In the genomic region with DNA sequence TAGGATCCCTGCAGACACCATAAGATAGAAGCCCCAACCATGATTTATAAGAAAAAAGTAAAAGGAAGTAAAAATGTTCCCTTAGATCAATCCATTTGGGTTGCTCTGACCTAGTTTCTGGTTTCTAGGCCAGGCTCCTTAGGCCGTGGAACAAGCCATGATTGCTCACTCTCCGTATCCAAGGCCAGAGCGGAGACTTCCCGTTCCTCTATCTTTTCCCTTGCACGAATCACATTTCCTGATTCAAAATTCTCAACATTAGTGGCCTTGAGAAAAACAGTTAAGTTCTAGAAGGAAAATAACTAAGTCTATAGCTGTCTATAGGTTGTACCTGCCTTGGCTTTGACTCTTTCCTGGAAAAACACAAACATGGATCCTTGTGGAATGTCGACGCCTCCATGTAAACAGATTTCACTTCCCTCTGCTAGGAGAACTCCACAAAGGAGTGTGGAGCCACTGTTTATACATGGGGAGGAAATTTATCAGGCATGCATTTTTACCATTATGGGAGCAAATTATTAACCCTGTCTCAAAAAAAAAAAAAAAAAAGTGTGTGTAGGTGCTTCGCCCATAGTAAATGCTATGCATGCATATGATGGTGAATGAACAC, we compare ENCODE assay signal across 2 cellular contexts.
A peak's percentile ranks its signal among the peaks of the same experiment; 100 is the strongest.
TF ChIP-seq lines count a peak whose summit lies in the region.

No MANE protein-coding gene starts in this region.

TF ChIP-seq in endothelial cell of umbilical vein, 7 proteins besides CTCF, POLR2A, EP300 and RAD21:
- TF ChIP-seq POLR2AphosphoS5 (IDR thresholded peaks at IDR 0.05; ENCODE audit: insufficient read depth, low read depth, low read length), result no peak
- TF ChIP-seq MYC (IDR thresholded peaks at IDR 0.05; ENCODE audit: low read depth, low read length), result no peak
- no peak for TF ChIP-seq JUN (IDR thresholded peaks at IDR 0.05; ENCODE audit: borderline replicate concordance, insufficient read depth, insufficient read length, low read depth)
- no peak for TF ChIP-seq GATA2 (IDR thresholded peaks at IDR 0.05; ENCODE audit: insufficient read depth, insufficient read length, low read depth, low read length)
- TF ChIP-seq EZH2 (IDR thresholded peaks at IDR 0.05; ENCODE audit: borderline replicate concordance, low read depth, low read length, severe bottlenecking), result no peak
- no peak for TF ChIP-seq FOS (IDR thresholded peaks at IDR 0.05; ENCODE audit: borderline replicate concordance, insufficient read depth, low read length)
- TF ChIP-seq, protein P1, sequence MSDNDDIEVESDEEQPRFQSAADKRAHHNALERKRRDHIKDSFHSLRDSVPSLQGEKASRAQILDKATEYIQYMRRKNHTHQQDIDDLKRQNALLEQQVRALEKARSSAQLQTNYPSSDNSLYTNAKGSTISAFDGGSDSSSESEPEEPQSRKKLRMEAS (IDR thresholded peaks at IDR 0.05; ENCODE audit: insufficient read depth, insufficient read length), result no peak

TF ChIP-seq in HepG2, 621 proteins besides CTCF, POLR2A, EP300 and RAD21:
- TF ChIP-seq, protein P2, sequence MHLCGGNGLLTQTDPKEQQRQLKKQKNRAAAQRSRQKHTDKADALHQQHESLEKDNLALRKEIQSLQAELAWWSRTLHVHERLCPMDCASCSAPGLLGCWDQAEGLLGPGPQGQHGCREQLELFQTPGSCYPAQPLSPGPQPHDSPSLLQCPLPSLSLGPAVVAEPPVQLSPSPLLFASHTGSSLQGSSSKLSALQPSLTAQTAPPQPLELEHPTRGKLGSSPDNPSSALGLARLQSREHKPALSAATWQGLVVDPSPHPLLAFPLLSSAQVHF (CRISPR knock-in tag; IDR thresholded peaks at IDR 0.05), result no peak
- TF ChIP-seq ZSCAN25 (CRISPR knock-in tag; IDR thresholded peaks at IDR 0.05) (no peak), HNRNPUL1 (IDR thresholded peaks at IDR 0.05; ENCODE audit: low read depth, low read length) (no peak), DMAP1 (CRISPR knock-in tag; IDR thresholded peaks at IDR 0.05) (no peak), ZBTB1 (CRISPR knock-in tag; IDR thresholded peaks at IDR 0.05; ENCODE audit: borderline replicate concordance) (no peak), HNF4A (CRISPR knock-in tag; IDR thresholded peaks at IDR 0.05) (no peak), ZBTB7B (CRISPR knock-in tag; IDR thresholded peaks at IDR 0.05) (no peak), ZNF607 (CRISPR knock-in tag; IDR thresholded peaks at IDR 0.05; ENCODE audit: borderline replicate concordance) (no peak), BCL6 (CRISPR knock-in tag; IDR thresholded peaks at IDR 0.05) (0 out of 2 replicates have a peak, but pooled peaks have one; percentile 20), ZFP82 (CRISPR knock-in tag; IDR thresholded peaks at IDR 0.05; ENCODE audit: borderline replicate concordance) (no peak)
- TF ChIP-seq, protein P3, sequence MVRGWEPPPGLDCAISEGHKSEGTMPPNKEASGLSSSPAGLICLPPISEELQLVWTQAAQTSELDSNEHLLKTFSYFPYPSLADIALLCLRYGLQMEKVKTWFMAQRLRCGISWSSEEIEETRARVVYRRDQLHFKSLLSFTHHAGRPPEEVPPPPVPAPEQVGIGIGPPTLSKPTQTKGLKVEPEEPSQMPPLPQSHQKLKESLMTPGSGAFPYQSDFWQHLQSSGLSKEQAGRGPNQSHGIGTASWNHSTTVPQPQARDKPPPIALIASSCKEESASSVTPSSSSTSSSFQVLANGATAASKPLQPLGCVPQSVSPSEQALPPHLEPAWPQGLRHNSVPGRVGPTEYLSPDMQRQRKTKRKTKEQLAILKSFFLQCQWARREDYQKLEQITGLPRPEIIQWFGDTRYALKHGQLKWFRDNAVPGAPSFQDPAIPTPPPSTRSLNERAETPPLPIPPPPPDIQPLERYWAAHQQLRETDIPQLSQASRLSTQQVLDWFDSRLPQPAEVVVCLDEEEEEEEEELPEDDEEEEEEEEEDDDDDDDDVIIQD (CRISPR knock-in tag; IDR thresholded peaks at IDR 0.05; ENCODE audit: low read depth), result peak; percentile 70; the same call in 1 of the 2 replicates
- TF ChIP-seq, protein P4, sequence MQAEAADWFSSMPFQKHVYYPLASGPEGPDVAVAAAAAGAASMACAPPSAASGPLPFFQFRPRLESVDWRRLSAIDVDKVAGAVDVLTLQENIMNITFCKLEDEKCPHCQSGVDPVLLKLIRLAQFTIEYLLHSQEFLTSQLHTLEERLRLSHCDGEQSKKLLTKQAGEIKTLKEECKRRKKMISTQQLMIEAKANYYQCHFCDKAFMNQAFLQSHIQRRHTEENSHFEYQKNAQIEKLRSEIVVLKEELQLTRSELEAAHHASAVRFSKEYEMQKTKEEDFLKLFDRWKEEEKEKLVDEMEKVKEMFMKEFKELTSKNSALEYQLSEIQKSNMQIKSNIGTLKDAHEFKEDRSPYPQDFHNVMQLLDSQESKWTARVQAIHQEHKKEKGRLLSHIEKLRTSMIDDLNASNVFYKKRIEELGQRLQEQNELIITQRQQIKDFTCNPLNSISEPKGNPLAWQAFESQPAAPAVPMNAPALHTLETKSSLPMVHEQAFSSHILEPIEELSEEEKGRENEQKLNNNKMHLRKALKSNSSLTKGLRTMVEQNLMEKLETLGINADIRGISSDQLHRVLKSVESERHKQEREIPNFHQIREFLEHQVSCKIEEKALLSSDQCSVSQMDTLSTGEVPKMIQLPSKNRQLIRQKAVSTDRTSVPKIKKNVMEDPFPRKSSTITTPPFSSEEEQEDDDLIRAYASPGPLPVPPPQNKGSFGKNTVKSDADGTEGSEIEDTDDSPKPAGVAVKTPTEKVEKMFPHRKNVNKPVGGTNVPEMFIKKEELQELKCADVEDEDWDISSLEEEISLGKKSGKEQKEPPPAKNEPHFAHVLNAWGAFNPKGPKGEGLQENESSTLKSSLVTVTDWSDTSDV (CRISPR knock-in tag; IDR thresholded peaks at IDR 0.05), result no peak
